Comparison of ENCODE assay signal across 8 cellular contexts in the genomic region with DNA sequence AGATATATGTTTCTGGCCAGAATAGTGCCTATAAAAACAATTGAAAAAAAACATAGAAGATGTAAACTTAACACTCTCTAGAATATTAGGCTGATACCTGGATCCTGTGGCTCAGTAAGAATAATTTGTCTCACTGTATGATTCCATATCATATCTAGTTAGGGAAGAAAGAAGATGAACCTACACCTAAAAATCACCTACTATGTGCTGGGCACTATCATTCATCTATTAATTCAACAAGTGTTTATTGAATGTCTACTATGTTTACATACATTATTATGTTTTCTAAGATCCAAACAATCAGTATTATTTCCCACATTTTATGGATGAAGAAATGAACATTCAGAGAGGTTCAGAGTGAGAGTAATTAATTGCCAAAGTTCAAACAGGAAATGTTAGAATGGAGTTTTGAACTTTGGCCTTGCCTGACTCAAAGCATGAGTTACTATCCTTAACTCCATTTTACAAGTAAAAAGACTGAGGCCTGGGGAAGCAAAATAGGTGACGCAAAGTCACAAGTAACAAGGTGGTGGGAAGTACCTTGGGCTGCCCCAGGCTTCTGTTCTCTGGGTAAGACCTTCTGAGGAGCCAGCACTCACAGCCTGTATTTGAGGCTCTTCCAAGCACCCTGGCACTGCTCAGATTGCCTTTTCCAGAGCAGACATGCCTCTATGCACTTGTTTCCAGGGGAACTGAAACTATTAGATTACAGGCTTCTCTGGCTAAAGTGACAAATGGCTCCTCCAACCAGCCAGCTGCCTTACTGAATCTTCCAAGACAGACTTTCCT.
A peak's percentile ranks its signal among the peaks of the same experiment; 100 is the strongest.
DNase-seq lines count a peak whose midpoint lies in the region; ATAC-seq and TF ChIP-seq lines count a peak whose summit lies in the region.
"Had no signal": no experiment of that assay in that cellular context is flagged by ENCODE, and none has a peak within 500 bp of the region (broad histone marks: within the 10 kb centered on the region; RNA-seq: fewer than 3 reads in every experiment).

No MANE protein-coding gene starts in this region.

- peak; percentile 84 for ATAC-seq in GM18868 (IDR thresholded peaks at IDR 0.05; ENCODE audit: unreplicated experiment)
- peak; percentile 42 for ATAC-seq in HG02763 (IDR thresholded peaks at IDR 0.05; ENCODE audit: unreplicated experiment)

- no peak for TF ChIP-seq CTCF in prostate gland (IDR thresholded peaks at IDR 0.05)

- WGBS in prostate gland: 90% methylated on average over 1 of the region's 1 CpG

- intact Hi-C loops in prostate gland (cut with DNase I): no loop called here

- no peaks in the 10 kb centered on the region for H3K27me3 ChIP-seq in prostate gland (replicated peaks; ENCODE audit: insufficient read depth)

- H3K36me3 ChIP-seq in prostate gland: no peaks in the 10 kb centered on the region

- TF ChIP-seq POLR2A in prostate gland (IDR thresholded peaks at IDR 0.05): no peak

- peak; percentile 40 for DNase-seq in SK-N-DZ (ENCODE audit: low spot score)
- DNase-seq in prostate gland (ENCODE audit: low spot score): peak; percentile 20
- no peak for DNase-seq in DMS79 (lab: John Stamatoyannopoulos, UW)
- DNase-seq in NCI-H226: no peak
- DNase-seq in activated naive CD4-positive, alpha-beta T cell treated with anti-CD3 and anti-CD28 coated beads, Interleukin-2, amount 50 U/mL, for 16 hours: no peak
- DNase-seq: activated CD4-positive, alpha-beta T cell treated with anti-CD3 and anti-CD28 coated beads, Interleukin-2, amount 50 U/mL, for 48 hours had no signal

- no peak overlapping the region for H3K27ac ChIP-seq in prostate gland

- no peaks in the 10 kb centered on the region for H3K9me3 ChIP-seq in prostate gland

- no peaks in the 10 kb centered on the region for H3K4me1 ChIP-seq in prostate gland (replicated peaks)

- no peak overlapping the region for H3K4me3 ChIP-seq in prostate gland

Comparison
In these comparisons a context has a peak if more than half of its experiments do, and no peak if none do; other contexts are left out.
1. DNase-seq: peak in SK-N-DZ (single experiment) and prostate gland (single experiment); none in DMS79 (single experiment), NCI-H226 (single experiment) and activated naive CD4-positive, alpha-beta T cell treated with anti-CD3 and anti-CD28 coated beads, Interleukin-2, amount 50 U/mL, for 16 hours (single experiment).